1 cellular context compared by ENCODE assay signal in genomic region chr20:23139524-23139923, GRCh38.
TF ChIP-seq lines count a peak whose summit lies in the region.

No MANE protein-coding gene starts in this region.

TF ChIP-seq in K562, 482 proteins besides CTCF, POLR2A, EP300 and RAD21 (continued from another document and continues in another):
- TF ChIP-seq, protein P1, sequence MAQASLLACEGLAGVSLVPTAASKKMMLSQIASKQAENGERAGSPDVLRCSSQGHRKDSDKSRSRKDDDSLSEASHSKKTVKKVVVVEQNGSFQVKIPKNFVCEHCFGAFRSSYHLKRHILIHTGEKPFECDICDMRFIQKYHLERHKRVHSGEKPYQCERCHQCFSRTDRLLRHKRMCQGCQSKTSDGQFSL (CRISPR knock-in tag; IDR thresholded peaks at IDR 0.05): no peak
- TF ChIP-seq, protein P1 (tag; IDR thresholded peaks at IDR 0.05): no peak
- TF ChIP-seq FOXA1 (IDR thresholded peaks at IDR 0.05; ENCODE audit: borderline replicate concordance): no peak
- TF ChIP-seq ZNF583 (CRISPR knock-in tag; IDR thresholded peaks at IDR 0.05): 0 out of 2 replicates have a peak, but pooled peaks have one; percentile 25
- TF ChIP-seq SMAD4 (CRISPR knock-in tag; conservative IDR thresholded peaks at IDR 0.05): peak; percentile 89; the same call in 1 of the 2 replicates
- no peak for TF ChIP-seq POLR2AphosphoS5 (IDR thresholded peaks at IDR 0.05; ENCODE audit: control insufficient read depth, insufficient read depth, low read depth, low read length)
- peak; percentile 80 for TF ChIP-seq ETV1 (tag; conservative IDR thresholded peaks at IDR 0.05; ENCODE audit: low read depth)
- no peak for TF ChIP-seq JUND (IDR thresholded peaks at IDR 0.05; ENCODE audit: borderline replicate concordance, low read depth, low read length)
- peak; percentile 52; the same call in 2 of the 3 replicates for TF ChIP-seq JUND (tag; IDR thresholded peaks at IDR 0.05; ENCODE audit: borderline replicate concordance, low read depth, low read length)
- TF ChIP-seq ATF3 (IDR thresholded peaks at IDR 0.05): peak; percentile 16; the same call in 1 of the 2 replicates
- TF ChIP-seq ATF3 (CRISPR knock-in tag; conservative IDR thresholded peaks at IDR 0.05): no peak
- TF ChIP-seq, protein P2, sequence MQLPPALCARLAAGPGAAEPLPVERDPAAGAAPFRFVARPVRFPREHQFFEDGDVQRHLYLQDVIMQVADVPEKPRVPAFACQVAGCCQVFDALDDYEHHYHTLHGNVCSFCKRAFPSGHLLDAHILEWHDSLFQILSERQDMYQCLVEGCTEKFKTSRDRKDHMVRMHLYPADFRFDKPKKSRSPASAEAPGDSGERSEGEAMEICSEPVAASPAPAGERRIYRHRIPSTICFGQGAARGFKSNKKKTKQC (CRISPR knock-in tag; IDR thresholded peaks at IDR 0.05): no peak
- 0 out of 2 replicates have a peak, but pooled peaks have one; percentile 60 for TF ChIP-seq ZNF197 (CRISPR knock-in tag; IDR thresholded peaks at IDR 0.05; ENCODE audit: low read depth)
- TF ChIP-seq BMI1 (IDR thresholded peaks at IDR 0.05; ENCODE audit: low read length): no peak
- peak; percentile 33; the same call in 1 of the 2 replicates for TF ChIP-seq SOX6 (IDR thresholded peaks at IDR 0.05)
- TF ChIP-seq PTRF (tag; IDR thresholded peaks at IDR 0.05): 0 out of 2 replicates have a peak, but pooled peaks have one; percentile 32
- TF ChIP-seq PCBP2 (IDR thresholded peaks at IDR 0.05; ENCODE audit: low read depth, low read length, poor library complexity, severe bottlenecking): no peak
- no peak for TF ChIP-seq GABPA (tag; conservative IDR thresholded peaks at IDR 0.05; ENCODE audit: low read depth)
- peak; percentile 40; the same call in 1 of the 2 replicates for TF ChIP-seq ATF7 (IDR thresholded peaks at IDR 0.05)
- peak; percentile 75; the same call in 1 of the 2 replicates for TF ChIP-seq MECOM (CRISPR knock-in tag; IDR thresholded peaks at IDR 0.05)
- TF ChIP-seq, protein P3, sequence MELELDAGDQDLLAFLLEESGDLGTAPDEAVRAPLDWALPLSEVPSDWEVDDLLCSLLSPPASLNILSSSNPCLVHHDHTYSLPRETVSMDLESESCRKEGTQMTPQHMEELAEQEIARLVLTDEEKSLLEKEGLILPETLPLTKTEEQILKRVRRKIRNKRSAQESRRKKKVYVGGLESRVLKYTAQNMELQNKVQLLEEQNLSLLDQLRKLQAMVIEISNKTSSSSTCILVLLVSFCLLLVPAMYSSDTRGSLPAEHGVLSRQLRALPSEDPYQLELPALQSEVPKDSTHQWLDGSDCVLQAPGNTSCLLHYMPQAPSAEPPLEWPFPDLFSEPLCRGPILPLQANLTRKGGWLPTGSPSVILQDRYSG (tag; conservative IDR thresholded peaks at IDR 0.05; ENCODE audit: low read depth): peak; percentile 89
- TF ChIP-seq, protein P4, sequence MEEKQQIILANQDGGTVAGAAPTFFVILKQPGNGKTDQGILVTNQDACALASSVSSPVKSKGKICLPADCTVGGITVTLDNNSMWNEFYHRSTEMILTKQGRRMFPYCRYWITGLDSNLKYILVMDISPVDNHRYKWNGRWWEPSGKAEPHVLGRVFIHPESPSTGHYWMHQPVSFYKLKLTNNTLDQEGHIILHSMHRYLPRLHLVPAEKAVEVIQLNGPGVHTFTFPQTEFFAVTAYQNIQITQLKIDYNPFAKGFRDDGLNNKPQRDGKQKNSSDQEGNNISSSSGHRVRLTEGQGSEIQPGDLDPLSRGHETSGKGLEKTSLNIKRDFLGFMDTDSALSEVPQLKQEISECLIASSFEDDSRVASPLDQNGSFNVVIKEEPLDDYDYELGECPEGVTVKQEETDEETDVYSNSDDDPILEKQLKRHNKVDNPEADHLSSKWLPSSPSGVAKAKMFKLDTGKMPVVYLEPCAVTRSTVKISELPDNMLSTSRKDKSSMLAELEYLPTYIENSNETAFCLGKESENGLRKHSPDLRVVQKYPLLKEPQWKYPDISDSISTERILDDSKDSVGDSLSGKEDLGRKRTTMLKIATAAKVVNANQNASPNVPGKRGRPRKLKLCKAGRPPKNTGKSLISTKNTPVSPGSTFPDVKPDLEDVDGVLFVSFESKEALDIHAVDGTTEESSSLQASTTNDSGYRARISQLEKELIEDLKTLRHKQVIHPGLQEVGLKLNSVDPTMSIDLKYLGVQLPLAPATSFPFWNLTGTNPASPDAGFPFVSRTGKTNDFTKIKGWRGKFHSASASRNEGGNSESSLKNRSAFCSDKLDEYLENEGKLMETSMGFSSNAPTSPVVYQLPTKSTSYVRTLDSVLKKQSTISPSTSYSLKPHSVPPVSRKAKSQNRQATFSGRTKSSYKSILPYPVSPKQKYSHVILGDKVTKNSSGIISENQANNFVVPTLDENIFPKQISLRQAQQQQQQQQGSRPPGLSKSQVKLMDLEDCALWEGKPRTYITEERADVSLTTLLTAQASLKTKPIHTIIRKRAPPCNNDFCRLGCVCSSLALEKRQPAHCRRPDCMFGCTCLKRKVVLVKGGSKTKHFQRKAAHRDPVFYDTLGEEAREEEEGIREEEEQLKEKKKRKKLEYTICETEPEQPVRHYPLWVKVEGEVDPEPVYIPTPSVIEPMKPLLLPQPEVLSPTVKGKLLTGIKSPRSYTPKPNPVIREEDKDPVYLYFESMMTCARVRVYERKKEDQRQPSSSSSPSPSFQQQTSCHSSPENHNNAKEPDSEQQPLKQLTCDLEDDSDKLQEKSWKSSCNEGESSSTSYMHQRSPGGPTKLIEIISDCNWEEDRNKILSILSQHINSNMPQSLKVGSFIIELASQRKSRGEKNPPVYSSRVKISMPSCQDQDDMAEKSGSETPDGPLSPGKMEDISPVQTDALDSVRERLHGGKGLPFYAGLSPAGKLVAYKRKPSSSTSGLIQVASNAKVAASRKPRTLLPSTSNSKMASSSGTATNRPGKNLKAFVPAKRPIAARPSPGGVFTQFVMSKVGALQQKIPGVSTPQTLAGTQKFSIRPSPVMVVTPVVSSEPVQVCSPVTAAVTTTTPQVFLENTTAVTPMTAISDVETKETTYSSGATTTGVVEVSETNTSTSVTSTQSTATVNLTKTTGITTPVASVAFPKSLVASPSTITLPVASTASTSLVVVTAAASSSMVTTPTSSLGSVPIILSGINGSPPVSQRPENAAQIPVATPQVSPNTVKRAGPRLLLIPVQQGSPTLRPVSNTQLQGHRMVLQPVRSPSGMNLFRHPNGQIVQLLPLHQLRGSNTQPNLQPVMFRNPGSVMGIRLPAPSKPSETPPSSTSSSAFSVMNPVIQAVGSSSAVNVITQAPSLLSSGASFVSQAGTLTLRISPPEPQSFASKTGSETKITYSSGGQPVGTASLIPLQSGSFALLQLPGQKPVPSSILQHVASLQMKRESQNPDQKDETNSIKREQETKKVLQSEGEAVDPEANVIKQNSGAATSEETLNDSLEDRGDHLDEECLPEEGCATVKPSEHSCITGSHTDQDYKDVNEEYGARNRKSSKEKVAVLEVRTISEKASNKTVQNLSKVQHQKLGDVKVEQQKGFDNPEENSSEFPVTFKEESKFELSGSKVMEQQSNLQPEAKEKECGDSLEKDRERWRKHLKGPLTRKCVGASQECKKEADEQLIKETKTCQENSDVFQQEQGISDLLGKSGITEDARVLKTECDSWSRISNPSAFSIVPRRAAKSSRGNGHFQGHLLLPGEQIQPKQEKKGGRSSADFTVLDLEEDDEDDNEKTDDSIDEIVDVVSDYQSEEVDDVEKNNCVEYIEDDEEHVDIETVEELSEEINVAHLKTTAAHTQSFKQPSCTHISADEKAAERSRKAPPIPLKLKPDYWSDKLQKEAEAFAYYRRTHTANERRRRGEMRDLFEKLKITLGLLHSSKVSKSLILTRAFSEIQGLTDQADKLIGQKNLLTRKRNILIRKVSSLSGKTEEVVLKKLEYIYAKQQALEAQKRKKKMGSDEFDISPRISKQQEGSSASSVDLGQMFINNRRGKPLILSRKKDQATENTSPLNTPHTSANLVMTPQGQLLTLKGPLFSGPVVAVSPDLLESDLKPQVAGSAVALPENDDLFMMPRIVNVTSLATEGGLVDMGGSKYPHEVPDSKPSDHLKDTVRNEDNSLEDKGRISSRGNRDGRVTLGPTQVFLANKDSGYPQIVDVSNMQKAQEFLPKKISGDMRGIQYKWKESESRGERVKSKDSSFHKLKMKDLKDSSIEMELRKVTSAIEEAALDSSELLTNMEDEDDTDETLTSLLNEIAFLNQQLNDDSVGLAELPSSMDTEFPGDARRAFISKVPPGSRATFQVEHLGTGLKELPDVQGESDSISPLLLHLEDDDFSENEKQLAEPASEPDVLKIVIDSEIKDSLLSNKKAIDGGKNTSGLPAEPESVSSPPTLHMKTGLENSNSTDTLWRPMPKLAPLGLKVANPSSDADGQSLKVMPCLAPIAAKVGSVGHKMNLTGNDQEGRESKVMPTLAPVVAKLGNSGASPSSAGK (IDR thresholded peaks at IDR 0.05): peak; percentile 89
- TF ChIP-seq MAZ (CRISPR knock-in tag; conservative IDR thresholded peaks at IDR 0.05 in 1 of 2, IDR thresholded peaks at IDR 0.05 in 1 of 2): 0 out of 4 replicates have a peak, but pooled peaks of 1 of the 2 experiments have one; percentile 46
- no peak for TF ChIP-seq ZNF76 (CRISPR knock-in tag; IDR thresholded peaks at IDR 0.05; ENCODE audit: borderline replicate concordance)
- 0 out of 2 replicates have a peak, but pooled peaks have one; percentile 22 for TF ChIP-seq SMARCA4 (IDR thresholded peaks at IDR 0.05)
- TF ChIP-seq HSF4 (CRISPR knock-in tag; IDR thresholded peaks at IDR 0.05; ENCODE audit: borderline replicate concordance): peak; percentile 14; the same call in 1 of the 2 replicates
- TF ChIP-seq ZNF589 (CRISPR knock-in tag; IDR thresholded peaks at IDR 0.05; ENCODE audit: low read depth): peak; percentile 72; the same call in 1 of the 2 replicates
- TF ChIP-seq NFRKB (IDR thresholded peaks at IDR 0.05; ENCODE audit: low read depth): peak; percentile 86
- TF ChIP-seq ZNF584 (CRISPR knock-in tag; IDR thresholded peaks at IDR 0.05; ENCODE audit: low read depth): 0 out of 2 replicates have a peak, but pooled peaks have one; percentile 32
- TF ChIP-seq ZNF668 (CRISPR knock-in tag; IDR thresholded peaks at IDR 0.05): peak; percentile 84; the same call in 1 of the 2 replicates
- peak; percentile 98 for TF ChIP-seq ZNF592 (IDR thresholded peaks at IDR 0.05)
- peak; percentile 89 for TF ChIP-seq L3MBTL2 (IDR thresholded peaks at IDR 0.05)
- TF ChIP-seq, protein P5, sequence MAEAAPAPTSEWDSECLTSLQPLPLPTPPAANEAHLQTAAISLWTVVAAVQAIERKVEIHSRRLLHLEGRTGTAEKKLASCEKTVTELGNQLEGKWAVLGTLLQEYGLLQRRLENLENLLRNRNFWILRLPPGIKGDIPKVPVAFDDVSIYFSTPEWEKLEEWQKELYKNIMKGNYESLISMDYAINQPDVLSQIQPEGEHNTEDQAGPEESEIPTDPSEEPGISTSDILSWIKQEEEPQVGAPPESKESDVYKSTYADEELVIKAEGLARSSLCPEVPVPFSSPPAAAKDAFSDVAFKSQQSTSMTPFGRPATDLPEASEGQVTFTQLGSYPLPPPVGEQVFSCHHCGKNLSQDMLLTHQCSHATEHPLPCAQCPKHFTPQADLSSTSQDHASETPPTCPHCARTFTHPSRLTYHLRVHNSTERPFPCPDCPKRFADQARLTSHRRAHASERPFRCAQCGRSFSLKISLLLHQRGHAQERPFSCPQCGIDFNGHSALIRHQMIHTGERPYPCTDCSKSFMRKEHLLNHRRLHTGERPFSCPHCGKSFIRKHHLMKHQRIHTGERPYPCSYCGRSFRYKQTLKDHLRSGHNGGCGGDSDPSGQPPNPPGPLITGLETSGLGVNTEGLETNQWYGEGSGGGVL (CRISPR knock-in tag; IDR thresholded peaks at IDR 0.05): no peak
